24 cellular contexts compared by ENCODE assay signal in the genomic region with DNA sequence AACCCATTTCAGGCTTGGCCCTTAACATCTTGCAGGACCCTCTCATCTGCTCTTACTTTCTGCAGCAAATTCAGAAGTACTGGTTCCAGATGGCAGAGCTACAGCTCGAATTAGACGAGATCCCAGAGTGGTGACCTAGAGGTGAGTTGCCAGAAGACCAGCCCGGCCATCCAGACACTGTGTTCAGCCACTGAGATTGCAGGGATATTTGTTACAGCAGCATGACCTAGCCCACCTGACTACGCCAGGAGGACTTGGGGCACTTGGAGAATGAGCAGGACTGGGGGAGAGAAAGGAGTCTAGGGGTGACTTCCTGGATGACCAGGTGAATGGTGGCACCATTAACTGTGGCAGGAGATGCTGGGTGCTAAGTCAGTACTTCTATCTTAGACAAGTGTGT.
"Had no signal": no experiment of that assay in that cellular context is flagged by ENCODE, and none has a peak within 500 bp of the region (broad histone marks: within the 10 kb centered on the region; RNA-seq: fewer than 3 reads in every experiment).

No MANE protein-coding gene starts in this region.

- H3K4me1 Mint-ChIP-seq: activated CD4-positive, alpha-beta memory T cell treated with anti-CD3 and anti-CD28 coated beads, Interleukin-2, amount 10 ng/mL, durations not matched to agents 7 days and 5 days; activated CD4-positive, alpha-beta T cell treated with anti-CD3 and anti-CD28 coated beads for 36 hours; activated CD4-positive, alpha-beta T cell treated with anti-CD3 and anti-CD28 coated beads, Interleukin-2, amount 10 ng/mL, durations not matched to agents 7 days and 5 days; activated naive CD4-positive, alpha-beta T cell treated with anti-CD3 and anti-CD28 coated beads, Interleukin-2, amount 50 U/mL, for 24 hours; central memory CD8-positive, alpha-beta T cell had no signal

- H3K27me3 Mint-ChIP-seq: activated naive CD4-positive, alpha-beta T cell treated with anti-CD3 and anti-CD28 coated beads, Interleukin-2, amount 50 U/mL, for 24 hours; activated T-cell treated with anti-CD3 and anti-CD28 coated beads, Interleukin-2, amount 50 U/mL, for 24 hours had no signal

- DNase-seq: activated CD4-positive, alpha-beta memory T cell treated with anti-CD3 and anti-CD28 coated beads, Interleukin-2, amount 10 ng/mL, durations not matched to agents 7 days and 5 days; activated CD4-positive, alpha-beta T cell treated with anti-CD3 and anti-CD28 coated beads for 36 hours; activated CD4-positive, alpha-beta T cell treated with anti-CD3 and anti-CD28 coated beads, Interleukin-2, amount 10 ng/mL, durations not matched to agents 7 days and 5 days; activated CD4-positive, alpha-beta T cell treated with anti-CD3 and anti-CD28 coated beads, Interleukin-2, amount 50 U/mL, for 4 hours; activated CD4-positive, CD25-positive, alpha-beta regulatory T cell; activated CD4-positive, CD25-positive, alpha-beta regulatory T cell treated with anti-CD3 and anti-CD28 coated beads, Interleukin-2, amount 50 U/mL, for 72 hours; activated CD8-positive, alpha-beta memory T cell treated with anti-CD3 and anti-CD28 coated beads, Interleukin-2, amount 50 U/mL, for 48 hours; activated naive CD4-positive, alpha-beta T cell treated with anti-CD3 and anti-CD28 coated beads for 36 hours; activated naive CD8-positive, alpha-beta T cell treated with anti-CD3 and anti-CD28 coated beads for 36 hours; activated T-cell treated with anti-CD3 and anti-CD28 coated beads for 4 hours; activated T-cell treated with anti-CD3 and anti-CD28 coated beads, Interleukin-2, amount 50 U/mL, for 72 hours; amniotic stem cell; anterior cingulate cortex; brain microvascular endothelial cell; effector memory CD4-positive, alpha-beta T cell; foreskin fibroblast; head of caudate nucleus; T-helper 2 cell had no signal

- ATAC-seq: activated CD4-positive, alpha-beta T cell treated with anti-CD3 and anti-CD28 coated beads for 36 hours; activated T-cell treated with anti-CD3 and anti-CD28 coated beads, Interleukin-2, amount 50 U/mL, for 72 hours; esophagus mucosa had no signal

- H3K27ac Mint-ChIP-seq: activated CD4-positive, alpha-beta memory T cell treated with anti-CD3 and anti-CD28 coated beads, Interleukin-2, amount 10 ng/mL, durations not matched to agents 7 days and 5 days; activated CD4-positive, alpha-beta T cell treated with anti-CD3 and anti-CD28 coated beads for 36 hours; activated CD4-positive, alpha-beta T cell treated with anti-CD3 and anti-CD28 coated beads, Interleukin-2, amount 10 ng/mL, durations not matched to agents 7 days and 5 days; activated naive CD4-positive, alpha-beta T cell treated with anti-CD3 and anti-CD28 coated beads for 36 hours; activated naive CD8-positive, alpha-beta T cell treated with anti-CD3 and anti-CD28 coated beads for 36 hours; activated T-cell treated with anti-CD3 and anti-CD28 coated beads, Interleukin-2, amount 50 U/mL, for 24 hours; activated T-cell treated with anti-CD3 and anti-CD28 coated beads, Interleukin-2, amount 50 U/mL, for 72 hours; dendritic cell treated with granulocyte-macrophage colony-stimulating factor and Interleukin-4, amounts not matched to agents 40 ng/mL and 50 ng/mL, for 4 days; endodermal cell had no signal

- H3K9me3 Mint-ChIP-seq: central memory CD8-positive, alpha-beta T cell had no signal

- H3K36me3 Mint-ChIP-seq: activated naive CD8-positive, alpha-beta T cell treated with anti-CD3 and anti-CD28 coated beads for 36 hours had no signal

- H3K4me3 Mint-ChIP-seq: activated CD4-positive, alpha-beta memory T cell treated with anti-CD3 and anti-CD28 coated beads, Interleukin-2, amount 10 ng/mL, durations not matched to agents 7 days and 5 days; activated CD4-positive, alpha-beta T cell treated with anti-CD3 and anti-CD28 coated beads for 36 hours; activated CD4-positive, alpha-beta T cell treated with anti-CD3 and anti-CD28 coated beads, Interleukin-2, amount 10 ng/mL, durations not matched to agents 7 days and 5 days; activated naive CD4-positive, alpha-beta T cell treated with anti-CD3 and anti-CD28 coated beads for 36 hours; activated naive CD4-positive, alpha-beta T cell treated with anti-CD3 and anti-CD28 coated beads, Interleukin-2, amount 50 U/mL, for 24 hours; activated naive CD8-positive, alpha-beta T cell treated with anti-CD3 and anti-CD28 coated beads for 36 hours; activated T-cell treated with anti-CD3 and anti-CD28 coated beads, Interleukin-2, amount 50 U/mL, for 24 hours; activated T-cell treated with anti-CD3 and anti-CD28 coated beads, Interleukin-2, amount 50 U/mL, for 72 hours; central memory CD8-positive, alpha-beta T cell; dendritic cell treated with granulocyte-macrophage colony-stimulating factor and Interleukin-4, amounts not matched to agents 40 ng/mL and 50 ng/mL, for 4 days; endodermal cell had no signal
